In the genomic region with DNA sequence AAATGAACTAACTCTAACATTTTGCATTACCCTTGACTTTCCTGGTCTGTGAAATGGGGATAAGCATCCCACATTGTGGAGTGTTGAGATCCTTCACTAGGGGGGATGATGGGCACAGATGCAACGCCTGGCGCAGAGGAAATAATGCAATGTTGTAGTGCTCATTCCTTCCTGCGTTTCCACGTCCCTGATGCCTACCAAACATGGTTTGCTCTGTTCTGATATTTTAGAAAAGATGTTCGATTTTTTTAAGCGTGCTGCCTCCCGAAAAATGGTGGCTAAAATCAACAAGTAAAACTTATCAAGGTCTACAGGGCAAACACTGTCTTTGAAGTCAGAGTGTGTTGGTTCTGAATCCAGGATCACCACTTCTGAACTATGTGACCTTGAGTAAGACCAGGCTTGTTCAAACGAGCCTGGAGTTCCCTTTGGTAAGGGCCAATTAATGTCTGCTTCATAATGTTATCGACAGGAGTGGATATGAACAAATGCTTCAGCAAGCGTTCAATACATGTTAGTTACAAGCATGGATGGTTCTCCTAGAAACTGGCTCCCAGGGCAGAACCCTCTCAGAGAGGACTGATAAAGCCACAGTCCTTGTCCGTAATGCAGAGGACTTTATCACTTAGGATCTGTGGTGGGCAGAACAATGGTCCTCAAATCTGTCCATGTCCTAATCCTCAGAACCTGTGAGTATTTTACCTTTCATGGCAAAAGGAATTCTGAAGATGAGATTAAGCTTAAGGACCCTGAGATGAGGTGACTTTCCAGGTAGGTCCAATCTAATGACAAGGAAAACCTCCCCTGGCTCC, we compare ENCODE assay signal across 21 cellular contexts.
"Had no signal": no experiment of that assay in that cellular context is flagged by ENCODE, and none has a peak within 500 bp of the region (broad histone marks: within the 10 kb centered on the region; RNA-seq: fewer than 3 reads in every experiment).

No MANE protein-coding gene starts in this region.

- FAIRE-seq: HTR-8/SVneo, RCC 7860 had no signal

- DNase-seq: Karpas-422, KG1, MM.1S, NCI-H1092 treated with DMSO at 0.1 percent for 48 hours, NCI-H1436, NCI-H187, NCI-H2081 treated with DMSO at 0.1 percent for 48 hours, NCI-H2171, NCI-H226, NCI-H446, NCI-H524 treated with DMSO at 0.1 percent for 48 hours, NCI-H69, NCI-H774, Right ventricle myocardium superior, RPMI8226, SIG-M5 had no signal

- H3K27me3 ChIP-seq: SJSA1 had no signal

- H3K27ac ChIP-seq: HL-60, SJSA1, SK-N-MC had no signal

- H3K4me3 ChIP-seq: SJSA1, SK-N-MC had no signal

- H3K36me3 ChIP-seq: SJSA1 had no signal
